Comparison of ENCODE assay signal across 7 cellular contexts in the genomic region with DNA sequence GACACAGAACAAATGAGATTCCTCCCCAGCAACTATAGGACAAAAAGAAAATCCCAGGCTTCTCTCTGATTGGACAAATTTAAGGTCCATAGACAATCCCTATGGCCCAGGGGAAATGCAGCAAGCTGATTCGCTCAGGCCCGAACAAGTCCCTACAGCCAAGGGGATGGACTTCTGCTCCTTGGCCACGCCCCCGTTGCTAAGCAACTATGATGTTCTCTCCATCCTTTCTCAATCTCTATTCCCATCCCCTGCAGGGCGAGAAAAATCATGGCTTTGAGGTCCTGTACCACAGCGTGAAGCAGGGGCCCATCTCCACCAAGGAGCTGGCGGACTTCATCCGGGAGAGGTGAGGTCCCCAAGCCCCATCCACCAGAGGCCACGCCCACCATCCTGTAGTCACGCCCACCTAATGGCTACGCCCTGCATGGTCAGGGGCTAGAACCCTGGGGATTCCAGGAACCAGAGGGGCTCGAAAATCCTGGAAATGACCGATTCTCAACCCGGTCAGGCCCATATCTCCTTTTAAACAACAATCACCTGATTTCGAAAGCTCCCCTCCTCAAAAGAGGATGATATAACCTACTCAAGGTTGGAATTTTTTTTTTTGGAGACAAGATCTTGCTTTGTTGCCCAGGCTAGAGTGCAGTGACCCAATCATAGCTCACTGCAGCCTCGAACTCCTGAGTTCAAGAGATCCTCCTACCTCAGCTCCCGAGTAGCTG. TPM values are rescaled to one million over a fixed set of nuclear protein-coding genes. Genes with fewer than 3 reads are reported as not detected.
A peak's percentile ranks its signal among the peaks of the same experiment; 100 is the strongest.
DNase-seq lines count a peak whose midpoint lies in the region; ATAC-seq, FAIRE-seq and TF ChIP-seq lines count a peak whose summit lies in the region.

No MANE protein-coding gene starts in this region.

- H2AFZ ChIP-seq in K562 (ENCODE audit: low read depth, low read length) (no peak overlapping the region), neural cell (ENCODE audit: low read depth, low read length) (no peak overlapping the region)

- H3K4me2 ChIP-seq in K562 (ENCODE audit: insufficient read depth, low read length) (no peak overlapping the region), neural cell (ENCODE audit: low read length) (no peak overlapping the region)

- ATAC-seq in K562 (peak; percentile 97), HG03571 (IDR thresholded peaks at IDR 0.05; ENCODE audit: unreplicated experiment) (no peak)

- WGBS in K562 (ENCODE audit: insufficient coverage, low coverage, missing lambda C conversion rate) = 35% methylated on average over 17 of the region's 17 CpGs

- H3K9me2 ChIP-seq in neural cell (ENCODE audit: insufficient read depth, low read length) = no peaks in the 10 kb centered on the region

- no peak for TF ChIP-seq RAD21 in K562 (CRISPR knock-in tag; conservative IDR thresholded peaks at IDR 0.05 in 1 of 2, IDR thresholded peaks at IDR 0.05 in 1 of 2)
- no peak for TF ChIP-seq RAD21 in neural cell (conservative IDR thresholded peaks at IDR 0.05)

- H3K9me3 ChIP-seq in K562 (replicated peaks; ENCODE audit: control insufficient read depth, insufficient read depth, low read depth, low read length) (no peaks in the 10 kb centered on the region), neural cell (ENCODE audit: low read length) (no peaks in the 10 kb centered on the region)

- 0 out of 2 replicates have a peak, but pooled peaks cover 3% of the 10 kb centered on the region for H4K20me1 ChIP-seq in K562 (replicated peaks; ENCODE audit: control insufficient read depth, insufficient read depth, low read length)
- no peaks in the 10 kb centered on the region for H4K20me1 ChIP-seq in neural cell (ENCODE audit: insufficient read depth)

- H3K4me1 ChIP-seq in K562 (replicated peaks in 1 of 2; ENCODE audit: control insufficient read depth in 2 of 2, insufficient read depth in 2 of 2, low read length in 2 of 2) = peaks cover 0 to 5% of the 10 kb centered on the region in 2 experiments; a peak in 3 of 5 replicates

- in situ Hi-C loops in K562 (cut with MboI) = no loop called here

- TF ChIP-seq CTCF in K562 (IDR thresholded peaks at IDR 0.05 in 2 of 3, conservative IDR thresholded peaks at IDR 0.05 in 1 of 3; ENCODE audit: insufficient read depth in 2 of 3, low read depth in 1 of 3, low read length in 3 of 3) = no peak
- TF ChIP-seq CTCF in neural cell (IDR thresholded peaks at IDR 0.05; ENCODE audit: poor library complexity, severe bottlenecking) = no peak

- no peaks in the 10 kb centered on the region for H3F3A ChIP-seq in neural cell (ENCODE audit: insufficient read depth, low read length, poor library complexity, severe bottlenecking)

- H3K36me3 ChIP-seq in K562 (ENCODE audit: control insufficient read depth, insufficient read depth, low read length) (peaks cover 67% of the 10 kb centered on the region; the same call in 2 of the 3 replicates), neural cell (ENCODE audit: insufficient read depth, low read length) (no peaks in the 10 kb centered on the region)

- POLR2A ChIA-PET in K562 (lab: Yijun Ruan, JAX) = interaction anchor here (0.6 to 2.6 kb wide), 8 partner anchors 9 to 559 kb away, joined by 3 to 12 read pairs (median 4); partner anchors contain the start of gene FCHO1

- no peak for DNase-seq in GM18507 (ENCODE audit: extremely low spot score, insufficient read length, low read depth)
- peak; percentile 51 for DNase-seq in NCI-H2196 (lab: John Stamatoyannopoulos, UW; ENCODE audit: unreplicated experiment)
- DNase-seq in K562 (ENCODE audit: extremely low read depth in 1 of 4, low spot score in 3 of 4) = peak; percentile 83 to 90 (median 86)
- no peak for DNase-seq in GM19238 (ENCODE audit: insufficient read length, low spot score)
- DNase-seq in middle frontal gyrus (ENCODE audit: extremely low spot score, low spot score) = no peak

- no peaks in the 10 kb centered on the region for H3K27me3 ChIP-seq in K562 (ENCODE audit: control insufficient read depth in 2 of 2, insufficient read depth in 2 of 2, low read length in 2 of 2)
- H3K27me3 ChIP-seq in neural cell (ENCODE audit: insufficient read depth, low read depth, low read length) = no peaks in the 10 kb centered on the region

- H3K9ac ChIP-seq in K562 (ENCODE audit: insufficient read depth in 1 of 2, low read depth in 2 of 2, low read length in 2 of 2) (no peak overlapping the region), neural cell (ENCODE audit: low read length) (peak overlapping the region; percentile 44)

- H3K27ac ChIP-seq in K562 (ENCODE audit: extremely low read depth, low read depth, low read length) = no peak overlapping the region
- H3K27ac ChIP-seq in neural cell (ENCODE audit: low read length) = peak overlapping the region; percentile 84

- FAIRE-seq in GM18507 (lab: Jason Lieb, UNC) (peak; percentile 69), K562 (lab: Jason Lieb, UNC) (peak; percentile 97)

- no peak for TF ChIP-seq POLR2A in K562 (conservative IDR thresholded peaks at IDR 0.05)

- H3K79me2 ChIP-seq in K562 (ENCODE audit: control insufficient read depth, insufficient read depth, low read length) = no peaks in the 10 kb centered on the region
- H3K79me2 ChIP-seq in neural cell (replicated peaks; ENCODE audit: insufficient read depth, low read length) = no peaks in the 10 kb centered on the region

- no TSS peak for BruUV-seq in K562 (replicated peaks; lab: Mats Ljungman, UMichigan)

- no peak for TF ChIP-seq EP300 in K562 (IDR thresholded peaks at IDR 0.05; ENCODE audit: low read length)
- TF ChIP-seq EP300 in neural cell (conservative IDR thresholded peaks at IDR 0.05; ENCODE audit: poor library complexity, severe bottlenecking) = peak; percentile 6

- H3K9me1 ChIP-seq in K562 (ENCODE audit: control insufficient read depth, insufficient read depth, low read length) = no peaks in the 10 kb centered on the region

- intact Hi-C loops in K562 (cut with micrococcal nuclease) = no loop called here

- CTCF ChIA-PET in K562 (lab: Yijun Ruan, JAX; ENCODE audit: low intra/inter-chr PET ratio) = interaction anchor here (0.7 kb wide), 1 partner anchor 186 kb away, joined by 3 read pairs; no protein-coding TSS in a partner anchor

- H3K4me3 ChIP-seq in K562 (no peak overlapping the region), neural cell (ENCODE audit: low read length) (peak overlapping the region; percentile 46)

RNA-seq across cellular contexts. Expression of gene FCHO1, which starts 11.4 kb away (rescaled TPM):
- total RNA-seq in K562 (2011; cell fraction: chromatin; rRNA removed; ENCODE audit: low replicate concordance) = 225 and 536 TPM in 2 replicates
- 220 and 237 TPM in 2 replicates for total RNA-seq in K562 (2011; cell fraction: nucleolus; rRNA removed)
- 234 and 250 TPM in 2 replicates for total RNA-seq in K562 (2011; cell fraction: nucleoplasm; rRNA removed)
- total RNA-seq in K562 (2014; rRNA removed) (25.4 and 33.0 TPM in 2 replicates), K562 (2014; rRNA removed; fragmentation: Illumina TruSeq; extraction: Trizol) (9.2 and 14.3 TPM in 2 replicates), K562 (2015; rRNA removed; fragmentation: Illumina TruSeq; extraction: Trizol) (18.1 and 18.3 TPM in 2 replicates), K562 (2021) (51.9 and 58.9 TPM in 2 replicates)
- polyA plus RNA-seq in K562 (2011; rRNA removed) (9.3 and 19.3 TPM in 2 replicates), K562 (2014; fragmentation: Illumina TruSeq; extraction: Trizol) (24.2 and 32.6 TPM in 2 replicates), K562 (2014; fragmentation: Nextera tagmentation; extraction: Ambion mirVana) (under 1 TPM; 0.21 to 0.67 TPM), K562 (2014; rRNA removed) (26.6 and 28.7 TPM in 2 replicates), neural cell (31.4 and 39.7 TPM in 2 replicates)
- polyA plus RNA-seq in K562 (2011; cell fraction: cytosol; rRNA removed) = 9.1 and 14.7 TPM in 2 replicates
- 80.2 and 106 TPM in 2 replicates for polyA plus RNA-seq in K562 (2011; cell fraction: nucleus; rRNA removed)
- polyA plus RNA-seq in K562 (2012) = 31.6 and 56.4 TPM in 2 replicates
- polyA minus RNA-seq in K562 (2011; rRNA and poly(A)+ RNA removed) = 45.3 and 55.3 TPM in 2 replicates
- polyA minus RNA-seq in K562 (2011; cell fraction: cytosol; rRNA and poly(A)+ RNA removed) = 28.8 and 38.7 TPM in 2 replicates
- 95.9 and 141 TPM in 2 replicates for polyA minus RNA-seq in K562 (2011; cell fraction: nucleus; rRNA and poly(A)+ RNA removed)
- polyA minus RNA-seq in neural cell = 29.4 and 37.7 TPM in 2 replicates

RNA-seq across cellular contexts. Expression of gene B3GNT3, which starts 32.3 kb away (rescaled TPM):
- total RNA-seq in K562 (2011; cell fraction: chromatin; rRNA removed; ENCODE audit: low replicate concordance) = 0.30 TPM in 1 of 2 replicates, not detected in the other
- 0.13 and 0.33 TPM in 2 replicates for total RNA-seq in K562 (2011; cell fraction: nucleolus; rRNA removed)
- total RNA-seq in K562 (2011; cell fraction: nucleoplasm; rRNA removed) = 0.29 TPM in 1 of 2 replicates, not detected in the other
- total RNA-seq in K562 (2014; rRNA removed) = not detected in 2 replicates
- total RNA-seq in K562 (2014; rRNA removed; fragmentation: Illumina TruSeq; extraction: Trizol) = not detected in 2 replicates
- 0.07 TPM in 1 of 2 replicates, not detected in the other for total RNA-seq in K562 (2015; rRNA removed; fragmentation: Illumina TruSeq; extraction: Trizol)
- 0.11 TPM in 1 of 2 replicates, not detected in the other for total RNA-seq in K562 (2021)
- 0.03 and 0.06 TPM in 2 replicates for polyA plus RNA-seq in K562 (2011; rRNA removed)
- polyA plus RNA-seq in K562 (2011; cell fraction: cytosol; rRNA removed) = 0.04 and 0.18 TPM in 2 replicates
- polyA plus RNA-seq in K562 (2011; cell fraction: nucleus; rRNA removed) = 0.28 TPM in 1 of 2 replicates, not detected in the other
- 0.10 and 0.47 TPM in 2 replicates for polyA plus RNA-seq in K562 (2012)
- polyA plus RNA-seq in K562 (2014; fragmentation: Illumina TruSeq; extraction: Trizol) = 0.08 TPM in 1 of 2 replicates, not detected in the other
- not detected for polyA plus RNA-seq in K562 (2014; fragmentation: Nextera tagmentation; extraction: Ambion mirVana)
- polyA plus RNA-seq in K562 (2014; rRNA removed) = not detected in 2 replicates
- 0.09 TPM in 1 of 2 replicates, not detected in the other for polyA minus RNA-seq in K562 (2011; rRNA and poly(A)+ RNA removed)
- polyA minus RNA-seq in K562 (2011; cell fraction: cytosol; rRNA and poly(A)+ RNA removed) = not detected in 2 replicates
- not detected in 2 replicates for polyA minus RNA-seq in K562 (2011; cell fraction: nucleus; rRNA and poly(A)+ RNA removed)
- polyA plus RNA-seq in neural cell = not detected in 2 replicates
- polyA minus RNA-seq in neural cell = not detected in 2 replicates

RNA-seq across cellular contexts. Expression of gene MAP1S, which starts 43.4 kb away (rescaled TPM):
- 19.7 and 56.1 TPM in 2 replicates for total RNA-seq in K562 (2011; cell fraction: chromatin; rRNA removed; ENCODE audit: low replicate concordance)
- total RNA-seq in K562 (2011; cell fraction: nucleolus; rRNA removed) = 33.4 and 40.5 TPM in 2 replicates
- total RNA-seq in K562 (2011; cell fraction: nucleoplasm; rRNA removed) = 34.0 and 46.6 TPM in 2 replicates
- total RNA-seq in K562 (2014; rRNA removed) (23.0 and 36.9 TPM in 2 replicates), K562 (2014; rRNA removed; fragmentation: Illumina TruSeq; extraction: Trizol) (3.0 and 5.3 TPM in 2 replicates), K562 (2015; rRNA removed; fragmentation: Illumina TruSeq; extraction: Trizol) (9.5 and 11.0 TPM in 2 replicates), K562 (2021) (79.8 and 81.0 TPM in 2 replicates)
- polyA plus RNA-seq in K562 (2011; rRNA removed) (5.9 and 18.2 TPM in 2 replicates), K562 (2014; fragmentation: Illumina TruSeq; extraction: Trizol) (33.0 and 48.4 TPM in 2 replicates), K562 (2014; fragmentation: Nextera tagmentation; extraction: Ambion mirVana) (1 to 10 TPM; 2.0 to 3.0 TPM), K562 (2014; rRNA removed) (12.2 and 13.9 TPM in 2 replicates), neural cell (5.8 and 14.0 TPM in 2 replicates)
- 11.0 and 28.6 TPM in 2 replicates for polyA plus RNA-seq in K562 (2011; cell fraction: cytosol; rRNA removed)
- 17.9 and 37.4 TPM in 2 replicates for polyA plus RNA-seq in K562 (2011; cell fraction: nucleus; rRNA removed)
- 85.3 and 93.8 TPM in 2 replicates for polyA plus RNA-seq in K562 (2012)
- 12.8 and 15.3 TPM in 2 replicates for polyA minus RNA-seq in K562 (2011; rRNA and poly(A)+ RNA removed)
- 65.8 and 95.4 TPM in 2 replicates for polyA minus RNA-seq in K562 (2011; cell fraction: cytosol; rRNA and poly(A)+ RNA removed)
- 15.6 and 19.3 TPM in 2 replicates for polyA minus RNA-seq in K562 (2011; cell fraction: nucleus; rRNA and poly(A)+ RNA removed)
- 30.9 and 37.0 TPM in 2 replicates for polyA minus RNA-seq in neural cell

RNA-seq across cellular contexts. Expression of gene INSL3, which starts 58.7 kb away (rescaled TPM):
- total RNA-seq in K562 (2011; cell fraction: chromatin; rRNA removed; ENCODE audit: low replicate concordance) = not detected in 2 replicates
- total RNA-seq in K562 (2011; cell fraction: nucleolus; rRNA removed) = not detected in 2 replicates
- not detected in 2 replicates for total RNA-seq in K562 (2011; cell fraction: nucleoplasm; rRNA removed)
- total RNA-seq in K562 (2014; rRNA removed) = not detected in 2 replicates
- not detected in 2 replicates for total RNA-seq in K562 (2014; rRNA removed; fragmentation: Illumina TruSeq; extraction: Trizol)
- total RNA-seq in K562 (2015; rRNA removed; fragmentation: Illumina TruSeq; extraction: Trizol) = not detected in 2 replicates
- total RNA-seq in K562 (2021) = not detected in 2 replicates
- not detected in 2 replicates for polyA plus RNA-seq in K562 (2011; rRNA removed)
- not detected in 2 replicates for polyA plus RNA-seq in K562 (2011; cell fraction: cytosol; rRNA removed)
- polyA plus RNA-seq in K562 (2011; cell fraction: nucleus; rRNA removed) = not detected in 2 replicates
- polyA plus RNA-seq in K562 (2012) = not detected in 2 replicates
- not detected in 2 replicates for polyA plus RNA-seq in K562 (2014; fragmentation: Illumina TruSeq; extraction: Trizol)
- polyA plus RNA-seq in K562 (2014; fragmentation: Nextera tagmentation; extraction: Ambion mirVana) = not detected
- not detected in 2 replicates for polyA plus RNA-seq in K562 (2014; rRNA removed)
- not detected in 2 replicates for polyA minus RNA-seq in K562 (2011; rRNA and poly(A)+ RNA removed)
- polyA minus RNA-seq in K562 (2011; cell fraction: cytosol; rRNA and poly(A)+ RNA removed) = not detected in 2 replicates
- polyA minus RNA-seq in K562 (2011; cell fraction: nucleus; rRNA and poly(A)+ RNA removed) = not detected in 2 replicates
- not detected in 2 replicates for polyA plus RNA-seq in neural cell
- not detected in 2 replicates for polyA minus RNA-seq in neural cell

Comparison
In these comparisons a context has a peak if more than half of its experiments do, and no peak if none do; other contexts are left out.
1. DNase-seq: peak in NCI-H2196 (single experiment) and K562 (4 of 4); none in GM18507 (single experiment), GM19238 (single experiment) and middle frontal gyrus (single experiment).